Comparison of ENCODE assay signal across 2 cellular contexts in genomic region chr18:67818432-67818831, GRCh38.
TF ChIP-seq lines count a peak whose summit lies in the region.

No MANE protein-coding gene starts in this region.

TF ChIP-seq in A549, 52 proteins besides CTCF, POLR2A, EP300 and RAD21 (continued from another document):
- no peak for TF ChIP-seq TP53 (CRISPR knock-in tag; IDR thresholded peaks at IDR 0.05)
TF ChIP-seq in A549: peak in this region for 1.

TF ChIP-seq in IMR-90, 13 proteins besides CTCF, POLR2A, EP300 and RAD21 (continued from another document):
- TF ChIP-seq SMC3 (IDR thresholded peaks at IDR 0.05; ENCODE audit: low read depth, low read length): no peak
- TF ChIP-seq ELK1 (IDR thresholded peaks at IDR 0.05; ENCODE audit: borderline replicate concordance, low read depth, low read length): no peak
- TF ChIP-seq FOS (IDR thresholded peaks at IDR 0.05; ENCODE audit: low read depth, low read length): no peak
- TF ChIP-seq MAFK (IDR thresholded peaks at IDR 0.05; ENCODE audit: low read depth, low read length): 0 out of 2 replicates have a peak, but pooled peaks have one; percentile 16
TF ChIP-seq in IMR-90: peak in this region for 1.
